ENCODE assay signal across 27 cellular contexts in genomic region chr4:18840499-18840898, GRCh38.
"Had no signal": no experiment of that assay in that cellular context is flagged by ENCODE, and none has a peak within 500 bp of the region (broad histone marks: within the 10 kb centered on the region; RNA-seq: fewer than 3 reads in every experiment).

No MANE protein-coding gene starts in this region.

- H3K36me3 Mint-ChIP-seq: activated CD4-positive, alpha-beta memory T cell treated with anti-CD3 and anti-CD28 coated beads for 36 hours; activated naive CD4-positive, alpha-beta T cell treated with anti-CD3 and anti-CD28 coated beads, Interleukin-2, amount 10 ng/mL, durations not matched to agents 7 days and 5 days; activated naive CD8-positive, alpha-beta T cell treated with anti-CD3 and anti-CD28 coated beads for 36 hours; brain; T-cell had no signal

- H3K36me3 ChIP-seq: cardiac muscle cell had no signal

- H3K27ac Mint-ChIP-seq: activated B cell treated with CpG ODN at 0.5 μM for 24 hours; activated CD4-positive, alpha-beta memory T cell treated with anti-CD3 and anti-CD28 coated beads for 36 hours; activated CD4-positive, alpha-beta T cell treated with anti-CD3 and anti-CD28 coated beads, Interleukin-2, amount 10 ng/mL, durations not matched to agents 7 days and 5 days; activated naive CD4-positive, alpha-beta T cell treated with anti-CD3 and anti-CD28 coated beads, Interleukin-2, amount 10 ng/mL, durations not matched to agents 7 days and 5 days; activated naive CD8-positive, alpha-beta T cell treated with anti-CD3 and anti-CD28 coated beads for 36 hours; activated T-helper 17 cell treated with anti-CD3 and anti-CD28 coated beads, Interleukin-2, amount 50 U/mL, for 72 hours; brain; T-cell had no signal

- H3K27me3 ChIP-seq: cardiac muscle cell had no signal

- H3K4me3 ChIP-seq: cardiac muscle cell, SK-N-MC had no signal

- H3K27ac ChIP-seq: cardiac muscle cell, SK-N-MC had no signal

- H3K27me3 Mint-ChIP-seq: activated B cell treated with CpG ODN at 0.5 μM for 24 hours; activated CD4-positive, alpha-beta memory T cell treated with anti-CD3 and anti-CD28 coated beads for 36 hours; activated CD4-positive, alpha-beta T cell treated with anti-CD3 and anti-CD28 coated beads, Interleukin-2, amount 10 ng/mL, durations not matched to agents 7 days and 5 days; activated naive CD4-positive, alpha-beta T cell treated with anti-CD3 and anti-CD28 coated beads, Interleukin-2, amount 10 ng/mL, durations not matched to agents 7 days and 5 days; activated naive CD8-positive, alpha-beta T cell treated with anti-CD3 and anti-CD28 coated beads for 36 hours; activated T-helper 17 cell treated with anti-CD3 and anti-CD28 coated beads, Interleukin-2, amount 50 U/mL, for 72 hours; T-cell had no signal

- DNase-seq: activated B cell treated with CpG ODN at 0.5 μM for 24 hours; activated CD4-positive, alpha-beta memory T cell treated with anti-CD3 and anti-CD28 coated beads for 36 hours; activated CD4-positive, alpha-beta T cell treated with anti-CD3 and anti-CD28 coated beads for 1 hour; activated CD4-positive, alpha-beta T cell treated with anti-CD3 and anti-CD28 coated beads, Interleukin-2, amount 10 ng/mL, durations not matched to agents 7 days and 5 days; activated CD8-positive, alpha-beta memory T cell treated with anti-CD3 and anti-CD28 coated beads for 24 hours; activated gamma-delta T cell treated with Interleukin-2 at 50 U/mL for 16 hours; activated naive CD4-positive, alpha-beta T cell treated with anti-CD3 and anti-CD28 coated beads, Interleukin-2, amount 10 ng/mL, durations not matched to agents 7 days and 5 days; activated naive CD8-positive, alpha-beta T cell treated with anti-CD3 and anti-CD28 coated beads for 36 hours; activated T-cell treated with anti-CD3 and anti-CD28 coated beads for 4 hours; activated T-cell treated with anti-CD3 and anti-CD28 coated beads, Interleukin-2, amount 50 U/mL, for 48 hours; KG1; NCI-H1048; NCI-H146; NCI-H187 treated with DMSO at 0.1 percent for 48 hours; NCI-H2171; NCI-H2227 treated with DMSO at 0.1 percent for 48 hours; NCI-H446 treated with DMSO at 0.1 percent for 48 hours; NCI-H524 treated with DMSO at 0.1 percent for 48 hours; NCI-H774; RPMI8226; T-cell; T-helper 2 cell; T1000 had no signal

- H3K4me1 Mint-ChIP-seq: activated B cell treated with CpG ODN at 0.5 μM for 24 hours; activated CD4-positive, alpha-beta T cell treated with anti-CD3 and anti-CD28 coated beads, Interleukin-2, amount 10 ng/mL, durations not matched to agents 7 days and 5 days; activated naive CD4-positive, alpha-beta T cell treated with anti-CD3 and anti-CD28 coated beads, Interleukin-2, amount 10 ng/mL, durations not matched to agents 7 days and 5 days; activated naive CD8-positive, alpha-beta T cell treated with anti-CD3 and anti-CD28 coated beads for 36 hours; activated T-helper 17 cell treated with anti-CD3 and anti-CD28 coated beads, Interleukin-2, amount 50 U/mL, for 72 hours; brain; T-cell had no signal

- H3K4me3 Mint-ChIP-seq: activated B cell treated with CpG ODN at 0.5 μM for 24 hours; activated CD4-positive, alpha-beta memory T cell treated with anti-CD3 and anti-CD28 coated beads for 36 hours; activated CD4-positive, alpha-beta T cell treated with anti-CD3 and anti-CD28 coated beads, Interleukin-2, amount 10 ng/mL, durations not matched to agents 7 days and 5 days; activated naive CD4-positive, alpha-beta T cell treated with anti-CD3 and anti-CD28 coated beads, Interleukin-2, amount 10 ng/mL, durations not matched to agents 7 days and 5 days; activated naive CD8-positive, alpha-beta T cell treated with anti-CD3 and anti-CD28 coated beads for 36 hours; activated T-helper 17 cell treated with anti-CD3 and anti-CD28 coated beads, Interleukin-2, amount 50 U/mL, for 72 hours; brain; T-cell had no signal
